ENCODE assay signal across 1 cellular context in genomic region chr16:28981517-28981916, GRCh38.
TF ChIP-seq lines count a peak whose summit lies in the region.

No MANE protein-coding gene starts in this region.

TF ChIP-seq in IMR-90, 13 proteins besides CTCF, POLR2A, EP300 and RAD21:
- no peak for TF ChIP-seq RFX5 (IDR thresholded peaks at IDR 0.05; ENCODE audit: low read depth, low read length)
- TF ChIP-seq BHLHE40 (IDR thresholded peaks at IDR 0.05; ENCODE audit: low read depth, low read length): no peak
- no peak for TF ChIP-seq MAZ (IDR thresholded peaks at IDR 0.05; ENCODE audit: borderline replicate concordance, low read depth, low read length)
- TF ChIP-seq USF2 (IDR thresholded peaks at IDR 0.05; ENCODE audit: low read depth, low read length): no peak
- no peak for TF ChIP-seq CHD1 (IDR thresholded peaks at IDR 0.05; ENCODE audit: low read depth, low read length)
- no peak for TF ChIP-seq FOS (IDR thresholded peaks at IDR 0.05; ENCODE audit: low read depth, low read length)
- TF ChIP-seq RCOR1 (IDR thresholded peaks at IDR 0.05; ENCODE audit: insufficient replicate concordance, low read length): no peak
- no peak for TF ChIP-seq MXI1 (IDR thresholded peaks at IDR 0.05; ENCODE audit: borderline replicate concordance, low read depth, low read length)
- TF ChIP-seq CEBPB (IDR thresholded peaks at IDR 0.05; ENCODE audit: low read depth, low read length): no peak
- TF ChIP-seq MAFK (IDR thresholded peaks at IDR 0.05; ENCODE audit: low read depth, low read length): no peak
